ENCODE assay signal across 1 cellular context in genomic region chr16:12803203-12804093, GRCh38.
A peak's percentile ranks its signal among the peaks of the same experiment; 100 is the strongest.
TF ChIP-seq lines count a peak whose summit lies in the region.

TSS of gene CPPED1 (minus strand) at chr16:12803887. CDS start at chr16:12803776, 111 bp downstream.

TF ChIP-seq in HepG2, 621 proteins besides CTCF, POLR2A, EP300 and RAD21 (continued from another document and continues in another):
- TF ChIP-seq ZNF275 (CRISPR knock-in tag; IDR thresholded peaks at IDR 0.05; ENCODE audit: borderline replicate concordance) = peak; percentile 86
- peak; percentile 100 for TF ChIP-seq ZGPAT (CRISPR knock-in tag; IDR thresholded peaks at IDR 0.05)
- peak; percentile 44 for TF ChIP-seq PRPF4 (IDR thresholded peaks at IDR 0.05; ENCODE audit: low read depth, low read length, poor library complexity, severe bottlenecking)
- TF ChIP-seq HNRNPLL (IDR thresholded peaks at IDR 0.05; ENCODE audit: low read depth, low read length, poor library complexity, severe bottlenecking) = peak; percentile 86
- peak; percentile 98 for TF ChIP-seq HOXA5 (CRISPR knock-in tag; IDR thresholded peaks at IDR 0.05)
- peak; percentile 96; the same call in 1 of the 2 replicates for TF ChIP-seq BRCA1 (CRISPR knock-in tag; IDR thresholded peaks at IDR 0.05)
- TF ChIP-seq TEF (CRISPR knock-in tag; IDR thresholded peaks at IDR 0.05) = peak; percentile 69; the same call in 1 of the 2 replicates
- peak; percentile 95 for TF ChIP-seq ZNF354B (CRISPR knock-in tag; IDR thresholded peaks at IDR 0.05)
- TF ChIP-seq GFI1 (CRISPR knock-in tag; IDR thresholded peaks at IDR 0.05; ENCODE audit: borderline replicate concordance) = peak; percentile 92
- peak; percentile 83 for TF ChIP-seq ZMYM2 (CRISPR knock-in tag; IDR thresholded peaks at IDR 0.05)
- peak; percentile 62; the same call in 1 of the 2 replicates for TF ChIP-seq BHLHE40 (IDR thresholded peaks at IDR 0.05; ENCODE audit: low read length)
- TF ChIP-seq ZNF3 (CRISPR knock-in tag; IDR thresholded peaks at IDR 0.05) = peak; percentile 88
- peak; percentile 83 for TF ChIP-seq HCFC1 (IDR thresholded peaks at IDR 0.05; ENCODE audit: low read depth, low read length)
- TF ChIP-seq ZSCAN5A (CRISPR knock-in tag; IDR thresholded peaks at IDR 0.05; ENCODE audit: borderline replicate concordance) = peak; percentile 99
- peak; percentile 94; the same call in 1 of the 2 replicates for TF ChIP-seq ZNF33A (CRISPR knock-in tag; IDR thresholded peaks at IDR 0.05; ENCODE audit: borderline replicate concordance)
- TF ChIP-seq ZUFSP (CRISPR knock-in tag; IDR thresholded peaks at IDR 0.05; ENCODE audit: borderline replicate concordance) = no peak
- TF ChIP-seq GATAD1 (CRISPR knock-in tag; IDR thresholded peaks at IDR 0.05) = peak; percentile 99
- peak; percentile 94; the same call in 1 of the 2 replicates for TF ChIP-seq TRAFD1 (CRISPR knock-in tag; IDR thresholded peaks at IDR 0.05; ENCODE audit: borderline replicate concordance)
- peak; percentile 97; the same call in 1 of the 2 replicates for TF ChIP-seq ZNF713 (CRISPR knock-in tag; IDR thresholded peaks at IDR 0.05)
- TF ChIP-seq ZBTB38 (CRISPR knock-in tag; IDR thresholded peaks at IDR 0.05) = peak; percentile 98
- TF ChIP-seq MAZ (IDR thresholded peaks at IDR 0.05; ENCODE audit: borderline replicate concordance, low read depth, low read length) = peak; percentile 96
- peak; percentile 99 for TF ChIP-seq MAZ (CRISPR knock-in tag; IDR thresholded peaks at IDR 0.05; ENCODE audit: low read depth)
- TF ChIP-seq ZNF101 (CRISPR knock-in tag; IDR thresholded peaks at IDR 0.05; ENCODE audit: borderline replicate concordance, low read depth) = no peak
- peak; percentile 95 for TF ChIP-seq JARID2 (CRISPR knock-in tag; IDR thresholded peaks at IDR 0.05; ENCODE audit: insufficient replicate concordance)
- no peak; the same call in 1 of the 2 replicates for TF ChIP-seq RORA (CRISPR knock-in tag; IDR thresholded peaks at IDR 0.05)
- TF ChIP-seq SNRNP70 (IDR thresholded peaks at IDR 0.05; ENCODE audit: low read depth, low read length) = no peak
- peak; percentile 88 for TF ChIP-seq RNF2 (conservative IDR thresholded peaks at IDR 0.05; ENCODE audit: low read depth)
- TF ChIP-seq KLF13 (CRISPR knock-in tag; IDR thresholded peaks at IDR 0.05) = peak; percentile 92
- peak; percentile 79; the same call in 1 of the 2 replicates for TF ChIP-seq RARG (CRISPR knock-in tag; IDR thresholded peaks at IDR 0.05; ENCODE audit: low read depth)
- no peak; the same call in 1 of the 2 replicates for TF ChIP-seq SSRP1 (CRISPR knock-in tag; IDR thresholded peaks at IDR 0.05)
- TF ChIP-seq ARID2 (CRISPR knock-in tag; IDR thresholded peaks at IDR 0.05; ENCODE audit: borderline replicate concordance) = peak; percentile 97
- TF ChIP-seq FOXK1 (CRISPR knock-in tag; IDR thresholded peaks at IDR 0.05; ENCODE audit: borderline replicate concordance, low read depth) = peak; percentile 95
- peak; percentile 100 for TF ChIP-seq UBTF (CRISPR knock-in tag; IDR thresholded peaks at IDR 0.05)
- TF ChIP-seq ZNF740 (CRISPR knock-in tag; IDR thresholded peaks at IDR 0.05) = peak; percentile 85; the same call in 1 of the 2 replicates
- TF ChIP-seq ZBTB37 (CRISPR knock-in tag; IDR thresholded peaks at IDR 0.05) = peak; percentile 73
- peak; percentile 93 for TF ChIP-seq ZNF704 (CRISPR knock-in tag; IDR thresholded peaks at IDR 0.05; ENCODE audit: borderline replicate concordance)
- TF ChIP-seq PLRG1 (conservative IDR thresholded peaks at IDR 0.05) = no peak
- peak; percentile 91 for TF ChIP-seq ZNF770 (CRISPR knock-in tag; IDR thresholded peaks at IDR 0.05)
- TF ChIP-seq ZNF564 (CRISPR knock-in tag; IDR thresholded peaks at IDR 0.05) = peak; percentile 97
- TF ChIP-seq ZNF788 (CRISPR knock-in tag; IDR thresholded peaks at IDR 0.05; ENCODE audit: borderline replicate concordance) = peak; percentile 100
- no peak; the same call in 1 of the 2 replicates for TF ChIP-seq SOX5 (CRISPR knock-in tag; IDR thresholded peaks at IDR 0.05; ENCODE audit: borderline replicate concordance)
- TF ChIP-seq ETV5 (CRISPR knock-in tag; IDR thresholded peaks at IDR 0.05; ENCODE audit: borderline replicate concordance) = peak; percentile 55
- TF ChIP-seq ERF (CRISPR knock-in tag; IDR thresholded peaks at IDR 0.05) = peak; percentile 97
- TF ChIP-seq ZSCAN9 (CRISPR knock-in tag; IDR thresholded peaks at IDR 0.05; ENCODE audit: borderline replicate concordance) = peak; percentile 94
- TF ChIP-seq NKX3-1 (CRISPR knock-in tag; IDR thresholded peaks at IDR 0.05) = peak; percentile 98
